9 cellular contexts compared by ENCODE assay signal in the genomic region with DNA sequence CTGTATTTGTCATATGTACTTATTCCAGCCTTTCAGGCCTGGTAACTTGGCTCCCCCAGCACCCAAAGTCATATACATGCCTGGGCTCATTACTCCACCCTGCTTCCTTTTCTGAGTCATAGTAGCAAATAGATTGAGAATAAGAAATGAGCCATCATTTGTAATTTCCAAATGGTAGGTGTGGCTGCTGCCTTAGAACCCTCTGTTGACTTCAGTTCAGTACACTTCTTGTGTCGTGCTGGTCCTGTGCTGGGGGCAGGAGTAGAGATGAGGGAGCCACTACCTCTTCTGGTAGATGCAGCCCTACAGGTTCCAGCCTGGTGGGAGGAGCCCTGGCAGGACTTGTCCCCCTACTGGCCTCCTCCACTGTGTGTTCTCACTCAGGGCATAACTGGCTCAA. TPM values are rescaled to one million over a fixed set of nuclear protein-coding genes. Genes with fewer than 3 reads are reported as not detected.
DNase-seq lines count a peak whose midpoint lies in the region; ATAC-seq, FAIRE-seq and TF ChIP-seq lines count a peak whose summit lies in the region.
"Had no signal": no experiment of that assay in that cellular context is flagged by ENCODE, and none has a peak within 500 bp of the region (broad histone marks: within the 10 kb centered on the region; RNA-seq: fewer than 3 reads in every experiment).

No MANE protein-coding gene starts in this region.

- no peaks in the 10 kb centered on the region for H3K9me1 ChIP-seq in keratinocyte (ENCODE audit: control insufficient read depth, extremely low read depth, insufficient read depth, low read length)

- intact Hi-C loops in Calu3 (cut with micrococcal nuclease; ENCODE audit: unreplicated experiment): no loop called here
- intact Hi-C loops in activated CD8-positive, alpha-beta T cell treated with anti-CD3 and anti-CD28 coated beads for 36 hours (cut with micrococcal nuclease): no loop called here

- no TSS peak for BruUV-seq in Calu3 (replicated peaks; lab: Mats Ljungman, UMichigan)

- no peak overlapping the region for H3K27ac Mint-ChIP-seq in Calu3 (ENCODE audit: unreplicated experiment)
- peak overlapping the region; percentile 47 for H3K27ac Mint-ChIP-seq in activated CD8-positive, alpha-beta T cell treated with anti-CD3 and anti-CD28 coated beads for 36 hours

- dilution Hi-C loops in keratinocyte (cut with MboI; ENCODE audit: extremely low pct_ligation_motif_present, low sequenced_read_pairs): no loop called here

- no peak for TF ChIP-seq CTCF in Calu3 (IDR thresholded peaks at IDR 0.05; ENCODE audit: unreplicated experiment)
- TF ChIP-seq CTCF in activated CD8-positive, alpha-beta T cell treated with anti-CD3 and anti-CD28 coated beads for 36 hours (IDR thresholded peaks at IDR 0.05): no peak
- TF ChIP-seq CTCF in keratinocyte (optimal IDR thresholded peaks at IDR 0.05 in 1 of 3, IDR thresholded peaks at IDR 0.05 in 1 of 3, conservative IDR thresholded peaks at IDR 0.05 in 1 of 3; ENCODE audit: extremely low read depth in 1 of 3, insufficient read depth in 2 of 3, low read length in 3 of 3): peak in 2 of 3 experiments; percentile 3 to 15

- peak overlapping the region; percentile 91 for H3K27ac ChIP-seq in keratinocyte (ENCODE audit: control insufficient read depth, insufficient read depth, low read length)

- H3K27me3 Mint-ChIP-seq in Calu3 (ENCODE audit: unreplicated experiment): no peaks in the 10 kb centered on the region
- no peaks in the 10 kb centered on the region for H3K27me3 Mint-ChIP-seq in activated CD8-positive, alpha-beta T cell treated with anti-CD3 and anti-CD28 coated beads for 36 hours

- H3K9me3 ChIP-seq in keratinocyte (ENCODE audit: control insufficient read depth, low read depth, low read length): no peaks in the 10 kb centered on the region

- H3K4me3 Mint-ChIP-seq in Calu3 (ENCODE audit: low read depth, unreplicated experiment): no peak overlapping the region
- H3K4me3 Mint-ChIP-seq in activated CD8-positive, alpha-beta T cell treated with anti-CD3 and anti-CD28 coated beads for 36 hours: no peak overlapping the region

- peak; percentile 97 for FAIRE-seq in keratinocyte (lab: Jason Lieb, UNC)

- DNase-seq in Calu3 (peak; percentile 35), HCEC 1CT (peak; percentile 61), keratinocyte (ENCODE audit: low read depth, low spot score) (peak; percentile 73), DMS79 treated with DMSO at 0.1 percent for 48 hours (lab: John Stamatoyannopoulos, UW) (no peak), NCI-H1930 (lab: John Stamatoyannopoulos, UW) (no peak), cerebellar cortex (ENCODE audit: low spot score) (no peak)
- peak; percentile 32 for DNase-seq in activated CD8-positive, alpha-beta T cell treated with anti-CD3 and anti-CD28 coated beads for 36 hours
- DNase-seq in effector CD4-positive, alpha-beta T cell: no peak
- DNase-seq: NCI-H1092 treated with DMSO at 0.1 percent for 48 hours had no signal

- H3K79me2 ChIP-seq in keratinocyte (ENCODE audit: control insufficient read depth, insufficient read depth, low read length): peaks cover 23% of the 10 kb centered on the region

- peak overlapping the region in 2 of 3 experiments; percentile 34 to 39 for H3K4me3 ChIP-seq in keratinocyte (ENCODE audit: control insufficient read depth in 2 of 3, extremely low read depth in 1 of 3, insufficient read depth in 2 of 3, low read depth in 1 of 3, low read length in 3 of 3)

- POLR2A ChIA-PET in activated CD8-positive, alpha-beta T cell treated with anti-CD3 and anti-CD28 coated beads for 36 hours (lab: Charles Lee): interaction anchor here (1.2 kb wide), 1 partner anchor 11 kb away, joined by 4 read pairs; no protein-coding TSS in a partner anchor

- peak; percentile 91 for ATAC-seq in activated CD8-positive, alpha-beta T cell treated with anti-CD3 and anti-CD28 coated beads for 36 hours

- CTCF ChIA-PET in Calu3 (lab: Charles Lee): interaction anchor here (2.1 kb wide), 1 partner anchor 11 kb away, joined by 7 read pairs; a partner anchor contains a TSS
- CTCF ChIA-PET in activated CD8-positive, alpha-beta T cell treated with anti-CD3 and anti-CD28 coated beads for 36 hours (lab: Charles Lee): interaction anchor here (1.1 to 1.4 kb wide), 2 partner anchors 26 to 183 kb away, joined by 3 to 4 read pairs; a partner anchor contains a TSS

- H3K4me1 ChIP-seq in keratinocyte (ENCODE audit: control insufficient read depth, extremely low read depth, insufficient read depth, low read length): peaks cover 29% of the 10 kb centered on the region

- H3K36me3 Mint-ChIP-seq in Calu3 (ENCODE audit: insufficient read depth, unreplicated experiment): no peaks in the 10 kb centered on the region
- peaks cover 6% of the 10 kb centered on the region for H3K36me3 Mint-ChIP-seq in activated CD8-positive, alpha-beta T cell treated with anti-CD3 and anti-CD28 coated beads for 36 hours (ENCODE audit: low read depth)

- no peaks in the 10 kb centered on the region for H3K9me3 Mint-ChIP-seq in Calu3 (ENCODE audit: low read depth, unreplicated experiment)
- no peaks in the 10 kb centered on the region for H3K9me3 Mint-ChIP-seq in activated CD8-positive, alpha-beta T cell treated with anti-CD3 and anti-CD28 coated beads for 36 hours

- peaks cover 10% of the 10 kb centered on the region for H3K4me1 Mint-ChIP-seq in Calu3 (ENCODE audit: low read depth, unreplicated experiment)
- peaks cover 8% of the 10 kb centered on the region for H3K4me1 Mint-ChIP-seq in activated CD8-positive, alpha-beta T cell treated with anti-CD3 and anti-CD28 coated beads for 36 hours (ENCODE audit: low read depth)

- no peaks in the 10 kb centered on the region for H4K20me1 ChIP-seq in keratinocyte (ENCODE audit: control insufficient read depth, extremely low read depth, insufficient read depth, low read length)

- H3K4me2 ChIP-seq in keratinocyte (ENCODE audit: control insufficient read depth, extremely low read depth, insufficient read depth, low read depth, low read length): peak overlapping the region; percentile 89

- peak overlapping the region; percentile 47 for H2AFZ ChIP-seq in keratinocyte (ENCODE audit: control insufficient read depth, low read length)

- H3K36me3 ChIP-seq in keratinocyte (ENCODE audit: control insufficient read depth in 2 of 2, extremely low read depth in 1 of 2, insufficient read depth in 2 of 2, low read length in 2 of 2): peaks cover 23 to 25% of the 10 kb centered on the region in 2 experiments

- H3K27me3 ChIP-seq in keratinocyte (ENCODE audit: control insufficient read depth, extremely low read depth, insufficient read depth, low read length): no peaks in the 10 kb centered on the region

- peak overlapping the region; percentile 61 for H3K9ac ChIP-seq in keratinocyte (ENCODE audit: control insufficient read depth, extremely low read depth, insufficient read depth, low read length)

RNA-seq across cellular contexts. Expression of a gene that starts 11.1 kb away (rescaled TPM):
- 21.1 and 22.4 TPM in 2 replicates for total RNA-seq in Calu3 (2022)
- 10 to 100 TPM; 13.3 to 13.7 TPM for total RNA-seq in activated CD8-positive, alpha-beta T cell treated with anti-CD3 and anti-CD28 coated beads for 36 hours
- 98.5 to 167 TPM (median 117 TPM) in 3 replicates for polyA plus RNA-seq in keratinocyte
- 64.8 TPM for polyA plus RNA-seq in keratinocyte (2011; ENCODE audit: low read depth)
- 149 and 152 TPM in 2 replicates for polyA plus RNA-seq in keratinocyte (2011; cell fraction: cytosol; rRNA removed)
- polyA plus RNA-seq in keratinocyte (2011; cell fraction: nucleus; rRNA removed): 196 and 231 TPM in 2 replicates
- polyA plus RNA-seq in keratinocyte (2012; ENCODE audit: low replicate concordance): 125 and 194 TPM in 2 replicates
- polyA minus RNA-seq in keratinocyte: 133 to 264 TPM (median 155 TPM) in 3 replicates
- 148 TPM for polyA minus RNA-seq in keratinocyte (2011; cell fraction: cytosol; rRNA and poly(A)+ RNA removed)
- polyA minus RNA-seq in keratinocyte (2011; cell fraction: nucleus; rRNA and poly(A)+ RNA removed): 103 and 169 TPM in 2 replicates

RNA-seq across cellular contexts. Expression of a gene that starts 39.5 kb away (rescaled TPM):
- total RNA-seq in Calu3 (2022): not detected in 2 replicates
- total RNA-seq in activated CD8-positive, alpha-beta T cell treated with anti-CD3 and anti-CD28 coated beads for 36 hours: not detected
- polyA plus RNA-seq in keratinocyte: not detected in 3 replicates
- not detected for polyA plus RNA-seq in keratinocyte (2011; ENCODE audit: low read depth)
- polyA plus RNA-seq in keratinocyte (2011; cell fraction: cytosol; rRNA removed): not detected in 2 replicates
- polyA plus RNA-seq in keratinocyte (2011; cell fraction: nucleus; rRNA removed): not detected in 2 replicates
- 0.13 TPM in 1 of 2 replicates, not detected in the other for polyA plus RNA-seq in keratinocyte (2012; ENCODE audit: low replicate concordance)
- polyA minus RNA-seq in keratinocyte: not detected in 3 replicates
- polyA minus RNA-seq in keratinocyte (2011; cell fraction: cytosol; rRNA and poly(A)+ RNA removed): not detected
- not detected in 2 replicates for polyA minus RNA-seq in keratinocyte (2011; cell fraction: nucleus; rRNA and poly(A)+ RNA removed)

RNA-seq across cellular contexts. Expression of a gene that starts 40.2 kb away (rescaled TPM):
- 0.69 and 1.0 TPM in 2 replicates for total RNA-seq in Calu3 (2022)
- total RNA-seq in activated CD8-positive, alpha-beta T cell treated with anti-CD3 and anti-CD28 coated beads for 36 hours: 10 to 100 TPM; 33.0 to 34.5 TPM
- polyA plus RNA-seq in keratinocyte: 3.5 to 4.5 TPM (median 4.1 TPM) in 3 replicates
- 4.8 TPM for polyA plus RNA-seq in keratinocyte (2011; ENCODE audit: low read depth)
- polyA plus RNA-seq in keratinocyte (2011; cell fraction: cytosol; rRNA removed): 4.1 and 5.2 TPM in 2 replicates
- polyA plus RNA-seq in keratinocyte (2011; cell fraction: nucleus; rRNA removed): 1.5 and 1.8 TPM in 2 replicates
- 2.0 and 3.8 TPM in 2 replicates for polyA plus RNA-seq in keratinocyte (2012; ENCODE audit: low replicate concordance)
- polyA minus RNA-seq in keratinocyte: 3.6 to 3.8 TPM (median 3.7 TPM) in 3 replicates
- 6.9 TPM for polyA minus RNA-seq in keratinocyte (2011; cell fraction: cytosol; rRNA and poly(A)+ RNA removed)
- polyA minus RNA-seq in keratinocyte (2011; cell fraction: nucleus; rRNA and poly(A)+ RNA removed): 1.1 and 1.5 TPM in 2 replicates

Comparison
In these comparisons a context has a peak if more than half of its experiments do, and no peak if none do; other contexts are left out.
1. DNase-seq: peak in Calu3 (single experiment), HCEC 1CT (single experiment), activated CD8-positive, alpha-beta T cell treated with anti-CD3 and anti-CD28 coated beads for 36 hours (single experiment) and keratinocyte (single experiment); none in DMS79 treated with DMSO at 0.1 percent for 48 hours (single experiment), effector CD4-positive, alpha-beta T cell (single experiment), NCI-H1930 (0 of 2) and cerebellar cortex (single experiment).
2. CTCF ChIP-seq: peak in keratinocyte (2 of 3); none in Calu3 (single experiment) and activated CD8-positive, alpha-beta T cell treated with anti-CD3 and anti-CD28 coated beads for 36 hours (single experiment).
3. RNA of a gene that starts 40.2 kb away (total RNA-seq): 33.0 to 34.5 TPM in activated CD8-positive, alpha-beta T cell treated with anti-CD3 and anti-CD28 coated beads for 36 hours; 0.69 to 1.0 TPM in Calu3; every median in the first group is over 10 times any median in the second.